Comparison of ENCODE assay signal across 22 cellular contexts in genomic region chr9:3490957-3491356, GRCh38.
"Had no signal": no experiment of that assay in that cellular context is flagged by ENCODE, and none has a peak within 500 bp of the region (broad histone marks: within the 10 kb centered on the region; RNA-seq: fewer than 3 reads in every experiment).

No MANE protein-coding gene starts in this region.

- ATAC-seq: body of pancreas; left ventricle myocardium superior; naive thymus-derived CD4-positive, alpha-beta T cell; sciatic nerve; stimulated activated naive CD8-positive, alpha-beta T cell treated with anti-CD3 and anti-CD28 coated beads, Interleukin-15, Interleukin-2, amounts not matched to agents 100 U/mL and 50 U/mL, for 24 hours had no signal

- H3K27me3 Mint-ChIP-seq: activated naive CD8-positive, alpha-beta T cell treated with anti-CD3 and anti-CD28 coated beads for 36 hours; naive thymus-derived CD4-positive, alpha-beta T cell had no signal

- DNase-seq: activated CD4-positive, alpha-beta T cell treated with anti-CD3 and anti-CD28 coated beads for 4 hours; activated CD4-positive, alpha-beta T cell treated with anti-CD3 and anti-CD28 coated beads, Interleukin-2, amount 50 U/mL, for 48 hours; activated CD8-positive, alpha-beta memory T cell treated with anti-CD3 and anti-CD28 coated beads for 24 hours; activated effector memory CD4-positive, alpha-beta T cell treated with Interleukin-2 at 50 U/mL for 16 hours; activated naive CD4-positive, alpha-beta T cell treated with Interleukin-2 at 50 U/mL for 16 hours; activated naive CD8-positive, alpha-beta T cell treated with anti-CD3 and anti-CD28 coated beads for 36 hours; adrenal gland; aorta; body of pancreas; effector CD8-positive, alpha-beta T cell; islet precursor cell; left ventricle myocardium superior; naive thymus-derived CD4-positive, alpha-beta T cell; ovary; retina; stimulated activated CD4-positive, alpha-beta T cell treated with anti-CD3 and anti-CD28 coated beads, Interleukin-12 subunit alpha, Interleukin-12 subunit beta, amount 100 ng/mL, for 4 hours; stimulated activated CD4-positive, alpha-beta T cell treated with anti-CD3 and anti-CD28 coated beads, Interleukin-4, amount 100 ng/mL, for 1 hour; stimulated activated naive CD8-positive, alpha-beta T cell treated with anti-CD3 and anti-CD28 coated beads, Interleukin-15, Interleukin-2, amounts not matched to agents 100 U/mL and 50 U/mL, for 24 hours; testis; trophoblast cell had no signal

- H3K9me3 Mint-ChIP-seq: mesothelial cell of epicardium had no signal

- H3K27ac Mint-ChIP-seq: activated naive CD8-positive, alpha-beta T cell treated with anti-CD3 and anti-CD28 coated beads for 36 hours; mesothelial cell of epicardium had no signal

- H3K4me3 Mint-ChIP-seq: activated naive CD8-positive, alpha-beta T cell treated with anti-CD3 and anti-CD28 coated beads for 36 hours; mesothelial cell of epicardium; naive thymus-derived CD4-positive, alpha-beta T cell had no signal
